ENCODE assay signal across 1 cellular context in genomic region chr9:128406848-128407391, GRCh38.
A peak's percentile ranks its signal among the peaks of the same experiment; 100 is the strongest.
TF ChIP-seq lines count a peak whose summit lies in the region.

No MANE protein-coding gene starts in this region.

TF ChIP-seq in HepG2, 621 proteins besides CTCF, POLR2A, EP300 and RAD21 (continued from another document and continues in another):
- TF ChIP-seq THAP9 (CRISPR knock-in tag; IDR thresholded peaks at IDR 0.05; ENCODE audit: borderline replicate concordance) (0 out of 2 replicates have a peak, but pooled peaks have one; percentile 26), FOSL1 (CRISPR knock-in tag; IDR thresholded peaks at IDR 0.05; ENCODE audit: borderline replicate concordance) (no peak), NFYC (CRISPR knock-in tag; IDR thresholded peaks at IDR 0.05) (no peak), PRMT3 (CRISPR knock-in tag; IDR thresholded peaks at IDR 0.05; ENCODE audit: borderline replicate concordance, low read depth) (no peak), UBTF (CRISPR knock-in tag; IDR thresholded peaks at IDR 0.05) (no peak), U2AF1 (optimal IDR thresholded peaks at IDR 0.05; ENCODE audit: low read depth, low read length) (no peak), SPEN (CRISPR knock-in tag; IDR thresholded peaks at IDR 0.05; ENCODE audit: low read depth) (0 out of 2 replicates have a peak, but pooled peaks have one; percentile 31), AFF4 (CRISPR knock-in tag; IDR thresholded peaks at IDR 0.05) (no peak), ZFYVE20 (CRISPR knock-in tag; IDR thresholded peaks at IDR 0.05; ENCODE audit: borderline replicate concordance, low read depth) (no peak), SOX6 (IDR thresholded peaks at IDR 0.05) (no peak), SOX6 (CRISPR knock-in tag; IDR thresholded peaks at IDR 0.05) (peak; percentile 19; the same call in 1 of the 2 replicates), ZUFSP (CRISPR knock-in tag; IDR thresholded peaks at IDR 0.05; ENCODE audit: borderline replicate concordance) (no peak), ZNF329 (CRISPR knock-in tag; IDR thresholded peaks at IDR 0.05; ENCODE audit: low read depth) (no peak), ZNF639 (CRISPR knock-in tag; conservative IDR thresholded peaks at IDR 0.05) (no peak), ZNF713 (CRISPR knock-in tag; IDR thresholded peaks at IDR 0.05) (no peak), ZNF788 (CRISPR knock-in tag; IDR thresholded peaks at IDR 0.05; ENCODE audit: borderline replicate concordance) (no peak), ZNF816 (CRISPR knock-in tag; IDR thresholded peaks at IDR 0.05; ENCODE audit: borderline replicate concordance) (no peak), REXO4 (CRISPR knock-in tag; IDR thresholded peaks at IDR 0.05; ENCODE audit: borderline replicate concordance) (no peak), KDM5B (CRISPR knock-in tag; IDR thresholded peaks at IDR 0.05; ENCODE audit: borderline replicate concordance) (no peak), HDAC2 (CRISPR knock-in tag; IDR thresholded peaks at IDR 0.05) (no peak), ATF1 (CRISPR knock-in tag; IDR thresholded peaks at IDR 0.05) (no peak), KDM5A (IDR thresholded peaks at IDR 0.05; ENCODE audit: borderline replicate concordance, low read length) (no peak), ZNF768 (CRISPR knock-in tag; IDR thresholded peaks at IDR 0.05) (peak; percentile 54; the same call in 1 of the 2 replicates), ZNF605 (CRISPR knock-in tag; IDR thresholded peaks at IDR 0.05) (no peak), ZNF431 (CRISPR knock-in tag; IDR thresholded peaks at IDR 0.05; ENCODE audit: borderline replicate concordance, low read depth) (no peak), ZNF138 (CRISPR knock-in tag; IDR thresholded peaks at IDR 0.05; ENCODE audit: low read depth) (no peak), ZNF598 (CRISPR knock-in tag; IDR thresholded peaks at IDR 0.05; ENCODE audit: borderline replicate concordance) (no peak), ZFP91 (CRISPR knock-in tag; IDR thresholded peaks at IDR 0.05; ENCODE audit: borderline replicate concordance) (peak; percentile 46; the same call in 1 of the 2 replicates), TBL1XR1 (IDR thresholded peaks at IDR 0.05; ENCODE audit: borderline replicate concordance, low read length, partially characterized antibody) (no peak), ZNF652 (CRISPR knock-in tag; IDR thresholded peaks at IDR 0.05; ENCODE audit: borderline replicate concordance, low read depth) (no peak), PPARG (CRISPR knock-in tag; conservative IDR thresholded peaks at IDR 0.05) (peak; percentile 47), MATR3 (CRISPR knock-in tag; IDR thresholded peaks at IDR 0.05) (no peak), KLF12 (CRISPR knock-in tag; IDR thresholded peaks at IDR 0.05; ENCODE audit: borderline replicate concordance) (no peak), ZNF275 (CRISPR knock-in tag; IDR thresholded peaks at IDR 0.05; ENCODE audit: borderline replicate concordance) (no peak), CENPT (CRISPR knock-in tag; IDR thresholded peaks at IDR 0.05; ENCODE audit: low read depth) (no peak), ZFP41 (CRISPR knock-in tag; IDR thresholded peaks at IDR 0.05; ENCODE audit: borderline replicate concordance) (no peak), NFYB (CRISPR knock-in tag; IDR thresholded peaks at IDR 0.05) (no peak), BRCA1 (CRISPR knock-in tag; IDR thresholded peaks at IDR 0.05) (no peak), SNRNP70 (IDR thresholded peaks at IDR 0.05; ENCODE audit: low read depth, low read length) (no peak), TEAD3 (CRISPR knock-in tag; optimal IDR thresholded peaks at IDR 0.05; ENCODE audit: borderline replicate concordance) (peak; percentile 69), ZNF121 (CRISPR knock-in tag; IDR thresholded peaks at IDR 0.05) (no peak), PRDM10 (CRISPR knock-in tag; IDR thresholded peaks at IDR 0.05; ENCODE audit: low read depth) (no peak), ZFX (CRISPR knock-in tag; IDR thresholded peaks at IDR 0.05; ENCODE audit: low read depth) (peak; percentile 55; the same call in 1 of the 2 replicates)
